Comparison of ENCODE assay signal across 8 cellular contexts in the genomic region with DNA sequence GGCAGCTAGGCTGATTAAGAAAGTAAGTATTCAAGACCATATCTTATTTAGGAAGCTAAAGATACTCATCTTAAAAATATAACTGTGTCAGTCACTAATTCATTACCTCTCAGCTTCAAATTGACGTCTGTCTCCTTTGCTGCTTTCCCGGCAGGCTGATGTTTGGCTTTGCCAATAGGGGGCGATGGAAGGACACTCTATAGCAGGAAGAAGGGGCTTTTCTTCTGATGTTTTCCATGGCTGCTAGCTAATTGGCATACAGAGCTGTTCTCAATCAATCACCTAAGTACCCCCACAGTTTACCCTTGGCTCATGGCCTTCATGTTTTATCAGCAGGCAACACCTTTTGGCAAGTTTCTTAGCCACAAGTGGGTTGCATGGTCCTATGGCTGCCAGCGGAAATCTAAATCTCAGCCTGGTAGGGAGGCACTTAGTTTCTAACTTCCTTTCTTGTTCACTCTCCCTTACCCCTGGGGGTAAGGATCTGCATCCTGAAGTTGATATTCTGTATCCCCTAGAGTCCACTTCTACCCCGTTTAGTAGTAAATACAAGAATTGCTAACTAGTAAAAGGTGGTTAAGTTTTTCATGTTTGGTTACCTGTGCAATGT. TPM values are rescaled to one million over a fixed set of nuclear protein-coding genes. Genes with fewer than 3 reads are reported as not detected.
DNase-seq lines count a peak whose midpoint lies in the region; ATAC-seq and TF ChIP-seq lines count a peak whose summit lies in the region.

No MANE protein-coding gene starts in this region.

- no peak for TF ChIP-seq POLR2A in esophagus squamous epithelium (IDR thresholded peaks at IDR 0.05)

- CTCF ChIA-PET in RWPE1 (lab: Yijun Ruan, JAX), result interaction anchor here (0.7 to 0.8 kb wide), 2 partner anchors 12 to 148 kb away, joined by 3 to 4 read pairs; no protein-coding TSS in a partner anchor

- peaks cover 0 to 4% (median 0%) of the 10 kb centered on the region in 3 donors for H3K4me1 ChIP-seq in esophagus squamous epithelium

- H3K36me3 ChIP-seq in esophagus squamous epithelium, result no peaks in the 10 kb centered on the region

- no peaks in the 10 kb centered on the region for H3K4me1 Mint-ChIP-seq in activated T-cell treated with anti-CD3 and anti-CD28 coated beads, Interleukin-2, amount 50 U/mL, for 72 hours (ENCODE audit: low read depth)
- H3K4me1 Mint-ChIP-seq in activated T-cell treated with anti-CD3 and anti-CD28 coated beads, Interleukin-2, amount 50 U/mL, for 4 hours (ENCODE audit: low read depth), result no peaks in the 10 kb centered on the region

- intact Hi-C loops in esophagus squamous epithelium (cut with DNase I) (no loop called here), posterior vena cava (cut with DNase I) (no loop called here)

- no peaks in the 10 kb centered on the region for H3K27me3 Mint-ChIP-seq in activated T-cell treated with anti-CD3 and anti-CD28 coated beads, Interleukin-2, amount 50 U/mL, for 72 hours (ENCODE audit: low read depth)
- no peaks in the 10 kb centered on the region for H3K27me3 Mint-ChIP-seq in activated T-cell treated with anti-CD3 and anti-CD28 coated beads, Interleukin-2, amount 50 U/mL, for 4 hours (ENCODE audit: low read depth)

- peaks cover 0 to 3% of the 10 kb centered on the region in 2 donors for H3K9me3 Mint-ChIP-seq in activated T-cell treated with anti-CD3 and anti-CD28 coated beads, Interleukin-2, amount 50 U/mL, for 72 hours
- peaks cover 5% of the 10 kb centered on the region for H3K9me3 Mint-ChIP-seq in activated T-cell treated with anti-CD3 and anti-CD28 coated beads, Interleukin-2, amount 50 U/mL, for 4 hours

- POLR2A ChIA-PET in RWPE1 (lab: Yijun Ruan, JAX; ENCODE audit: low non-redundant PET), result no interaction called here

- H3K27ac Mint-ChIP-seq in activated T-cell treated with anti-CD3 and anti-CD28 coated beads, Interleukin-2, amount 50 U/mL, for 72 hours, result no peak overlapping the region

- no peaks in the 10 kb centered on the region for H3K27me3 ChIP-seq in esophagus squamous epithelium

- H3K4me3 Mint-ChIP-seq in activated T-cell treated with anti-CD3 and anti-CD28 coated beads, Interleukin-2, amount 50 U/mL, for 72 hours, result no peak overlapping the region
- no peak overlapping the region for H3K4me3 Mint-ChIP-seq in activated T-cell treated with anti-CD3 and anti-CD28 coated beads, Interleukin-2, amount 50 U/mL, for 4 hours

- 35 to 43% methylated on average over 5 of the region's 5 CpGs for WGBS in esophagus squamous epithelium, 2 donors

- in situ Hi-C loops in KBM-7 (cut with MboI; ENCODE audit: low pct_unique_long_range_greater_than_20kb, low sequenced_read_pairs), result no loop called here

- H3K36me3 Mint-ChIP-seq in activated T-cell treated with anti-CD3 and anti-CD28 coated beads, Interleukin-2, amount 50 U/mL, for 72 hours (ENCODE audit: insufficient read depth in 2 of 2), result no peaks in the 10 kb centered on the region
- no peaks in the 10 kb centered on the region for H3K36me3 Mint-ChIP-seq in activated T-cell treated with anti-CD3 and anti-CD28 coated beads, Interleukin-2, amount 50 U/mL, for 4 hours (ENCODE audit: insufficient read depth)

- no peak overlapping the region for H3K4me3 ChIP-seq in esophagus squamous epithelium

- peak; percentile 55 to 64 for ATAC-seq in activated T-cell treated with anti-CD3 and anti-CD28 coated beads, Interleukin-2, amount 50 U/mL, for 72 hours (replicated peaks in 1 of 2)
- ATAC-seq in activated T-cell treated with anti-CD3 and anti-CD28 coated beads, Interleukin-2, amount 50 U/mL, for 4 hours, result no peak
- no peak for ATAC-seq in GM21360 (IDR thresholded peaks at IDR 0.05; ENCODE audit: unreplicated experiment)

- DNase-seq in activated T-cell treated with anti-CD3 and anti-CD28 coated beads, Interleukin-2, amount 50 U/mL, for 72 hours, result peak; percentile 46 to 65
- DNase-seq in activated T-cell treated with anti-CD3 and anti-CD28 coated beads, Interleukin-2, amount 50 U/mL, for 4 hours, result no peak
- DNase-seq in KBM-7 (peak; percentile 76), RWPE1 (ENCODE audit: low spot score) (peak; percentile 23), esophagus squamous epithelium (lab: John Stamatoyannopoulos, UW) (no peak), posterior vena cava (ENCODE audit: low spot score) (peak; percentile 49)
- DNase-seq in activated CD8-positive, alpha-beta memory T cell treated with anti-CD3 and anti-CD28 coated beads for 24 hours, result no peak

- H3K9me3 ChIP-seq in esophagus squamous epithelium, result no peaks in the 10 kb centered on the region

- TF ChIP-seq CTCF in RWPE1 (conservative IDR thresholded peaks at IDR 0.05; ENCODE audit: low read depth) (peak; percentile 56), esophagus squamous epithelium (IDR thresholded peaks at IDR 0.05) (peak in 4 of 6 experiments; percentile 19 to 63 (median 28))

- no peak overlapping the region for H3K27ac ChIP-seq in RWPE1
- no peak overlapping the region for H3K27ac ChIP-seq in esophagus squamous epithelium

RNA-seq across cellular contexts. Expression of a gene that starts 45.0 kb away (rescaled TPM):
- 1 to 10 TPM in 1 of 2 donors, under 1 TPM in 1; 0.22 to 1.1 TPM for total RNA-seq in activated T-cell treated with anti-CD3 and anti-CD28 coated beads, Interleukin-2, amount 50 U/mL, for 72 hours
- total RNA-seq in activated T-cell treated with anti-CD3 and anti-CD28 coated beads, Interleukin-2, amount 50 U/mL, for 4 hours, result under 1 TPM; 0.05 to 0.19 (median 0.13) TPM
- 1 to 10 TPM in 2 of 4 donors, under 1 TPM in 2; 0.57 to 2.9 (median 1.2) TPM for total RNA-seq in esophagus squamous epithelium
- under 1 TPM; 0.37 to 0.43 TPM for total RNA-seq in posterior vena cava

Comparison
In these comparisons a context has a peak if more than half of its experiments do, and no peak if none do; other contexts are left out.
1. ATAC-seq: peak in activated T-cell treated with anti-CD3 and anti-CD28 coated beads, Interleukin-2, amount 50 U/mL, for 72 hours (2 of 2); none in activated T-cell treated with anti-CD3 and anti-CD28 coated beads, Interleukin-2, amount 50 U/mL, for 4 hours (0 of 2) and GM21360 (single experiment).
2. DNase-seq: peak in activated T-cell treated with anti-CD3 and anti-CD28 coated beads, Interleukin-2, amount 50 U/mL, for 72 hours (2 of 2), KBM-7 (single experiment), RWPE1 (single experiment) and posterior vena cava (single experiment); none in activated T-cell treated with anti-CD3 and anti-CD28 coated beads, Interleukin-2, amount 50 U/mL, for 4 hours (single experiment), esophagus squamous epithelium (single experiment) and activated CD8-positive, alpha-beta memory T cell treated with anti-CD3 and anti-CD28 coated beads for 24 hours (single experiment).